Comparison of ENCODE assay signal across 1 cellular context in the genomic region with DNA sequence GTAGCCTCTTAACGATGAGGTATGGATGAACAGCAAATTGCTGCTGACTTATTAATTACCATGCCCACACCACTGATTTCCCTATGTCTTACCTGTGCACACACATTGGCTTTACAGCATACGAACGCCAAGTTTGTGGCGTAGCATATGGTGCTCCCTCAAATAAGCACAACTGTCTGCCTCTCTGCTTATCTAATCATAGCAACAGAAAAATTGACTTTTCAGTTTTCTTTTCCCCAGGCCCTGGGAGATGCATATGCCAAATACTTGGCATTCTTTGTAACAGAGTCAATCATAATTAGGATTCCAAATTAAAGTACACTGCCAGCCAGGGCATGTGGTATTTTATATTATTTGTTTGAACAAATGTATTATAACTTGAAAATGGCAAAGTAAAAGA.
TF ChIP-seq lines count a peak whose summit lies in the region.

No MANE protein-coding gene starts in this region.

TF ChIP-seq in GM23338, 12 proteins besides CTCF, POLR2A, EP300 and RAD21 (continued from another document):
- TF ChIP-seq, protein P1, sequence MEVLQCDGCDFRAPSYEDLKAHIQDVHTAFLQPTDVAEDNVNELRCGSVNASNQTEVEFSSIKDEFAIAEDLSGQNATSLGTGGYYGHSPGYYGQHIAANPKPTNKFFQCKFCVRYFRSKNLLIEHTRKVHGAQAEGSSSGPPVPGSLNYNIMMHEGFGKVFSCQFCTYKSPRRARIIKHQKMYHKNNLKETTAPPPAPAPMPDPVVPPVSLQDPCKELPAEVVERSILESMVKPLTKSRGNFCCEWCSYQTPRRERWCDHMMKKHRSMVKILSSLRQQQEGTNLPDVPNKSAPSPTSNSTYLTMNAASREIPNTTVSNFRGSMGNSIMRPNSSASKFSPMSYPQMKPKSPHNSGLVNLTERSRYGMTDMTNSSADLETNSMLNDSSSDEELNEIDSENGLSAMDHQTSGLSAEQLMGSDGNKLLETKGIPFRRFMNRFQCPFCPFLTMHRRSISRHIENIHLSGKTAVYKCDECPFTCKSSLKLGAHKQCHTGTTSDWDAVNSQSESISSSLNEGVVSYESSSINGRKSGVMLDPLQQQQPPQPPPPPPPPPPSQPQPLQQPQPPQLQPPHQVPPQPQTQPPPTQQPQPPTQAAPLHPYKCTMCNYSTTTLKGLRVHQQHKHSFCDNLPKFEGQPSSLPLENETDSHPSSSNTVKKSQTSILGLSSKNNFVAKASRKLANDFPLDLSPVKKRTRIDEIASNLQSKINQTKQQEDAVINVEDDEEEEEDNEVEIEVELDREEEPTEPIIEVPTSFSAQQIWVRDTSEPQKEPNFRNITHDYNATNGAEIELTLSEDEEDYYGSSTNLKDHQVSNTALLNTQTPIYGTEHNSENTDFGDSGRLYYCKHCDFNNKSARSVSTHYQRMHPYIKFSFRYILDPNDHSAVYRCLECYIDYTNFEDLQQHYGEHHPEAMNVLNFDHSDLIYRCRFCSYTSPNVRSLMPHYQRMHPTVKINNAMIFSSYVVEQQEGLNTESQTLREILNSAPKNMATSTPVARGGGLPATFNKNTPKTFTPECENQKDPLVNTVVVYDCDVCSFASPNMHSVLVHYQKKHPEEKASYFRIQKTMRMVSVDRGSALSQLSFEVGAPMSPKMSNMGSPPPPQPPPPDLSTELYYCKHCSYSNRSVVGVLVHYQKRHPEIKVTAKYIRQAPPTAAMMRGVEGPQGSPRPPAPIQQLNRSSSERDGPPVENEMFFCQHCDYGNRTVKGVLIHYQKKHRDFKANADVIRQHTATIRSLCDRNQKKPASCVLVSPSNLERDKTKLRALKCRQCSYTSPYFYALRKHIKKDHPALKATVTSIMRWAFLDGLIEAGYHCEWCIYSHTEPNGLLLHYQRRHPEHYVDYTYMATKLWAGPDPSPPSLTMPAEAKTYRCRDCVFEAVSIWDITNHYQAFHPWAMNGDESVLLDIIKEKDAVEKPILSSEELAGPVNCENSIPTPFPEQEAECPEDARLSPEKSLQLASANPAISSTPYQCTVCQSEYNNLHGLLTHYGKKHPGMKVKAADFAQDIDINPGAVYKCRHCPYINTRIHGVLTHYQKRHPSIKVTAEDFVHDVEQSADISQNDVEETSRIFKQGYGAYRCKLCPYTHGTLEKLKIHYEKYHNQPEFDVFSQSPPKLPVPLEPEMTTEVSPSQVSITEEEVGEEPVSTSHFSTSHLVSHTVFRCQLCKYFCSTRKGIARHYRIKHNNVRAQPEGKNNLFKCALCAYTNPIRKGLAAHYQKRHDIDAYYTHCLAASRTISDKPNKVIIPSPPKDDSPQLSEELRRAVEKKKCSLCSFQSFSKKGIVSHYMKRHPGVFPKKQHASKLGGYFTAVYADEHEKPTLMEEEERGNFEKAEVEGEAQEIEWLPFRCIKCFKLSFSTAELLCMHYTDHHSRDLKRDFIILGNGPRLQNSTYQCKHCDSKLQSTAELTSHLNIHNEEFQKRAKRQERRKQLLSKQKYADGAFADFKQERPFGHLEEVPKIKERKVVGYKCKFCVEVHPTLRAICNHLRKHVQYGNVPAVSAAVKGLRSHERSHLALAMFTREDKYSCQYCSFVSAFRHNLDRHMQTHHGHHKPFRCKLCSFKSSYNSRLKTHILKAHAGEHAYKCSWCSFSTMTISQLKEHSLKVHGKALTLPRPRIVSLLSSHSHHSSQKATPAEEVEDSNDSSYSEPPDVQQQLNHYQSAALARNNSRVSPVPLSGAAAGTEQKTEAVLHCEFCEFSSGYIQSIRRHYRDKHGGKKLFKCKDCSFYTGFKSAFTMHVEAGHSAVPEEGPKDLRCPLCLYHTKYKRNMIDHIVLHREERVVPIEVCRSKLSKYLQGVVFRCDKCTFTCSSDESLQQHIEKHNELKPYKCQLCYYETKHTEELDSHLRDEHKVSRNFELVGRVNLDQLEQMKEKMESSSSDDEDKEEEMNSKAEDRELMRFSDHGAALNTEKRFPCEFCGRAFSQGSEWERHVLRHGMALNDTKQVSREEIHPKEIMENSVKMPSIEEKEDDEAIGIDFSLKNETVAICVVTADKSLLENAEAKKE (CRISPR knock-in tag; IDR thresholded peaks at IDR 0.05) = no peak
- TF ChIP-seq JUNB (IDR thresholded peaks at IDR 0.05; ENCODE audit: unreplicated experiment) (no peak), EZH2 (IDR thresholded peaks at IDR 0.05; ENCODE audit: low read depth, unreplicated experiment) (no peak), NANOG (IDR thresholded peaks at IDR 0.05; ENCODE audit: borderline replicate concordance) (no peak), EZH2phosphoT487 (IDR thresholded peaks at IDR 0.05; ENCODE audit: unreplicated experiment) (no peak)
- TF ChIP-seq, protein P2, sequence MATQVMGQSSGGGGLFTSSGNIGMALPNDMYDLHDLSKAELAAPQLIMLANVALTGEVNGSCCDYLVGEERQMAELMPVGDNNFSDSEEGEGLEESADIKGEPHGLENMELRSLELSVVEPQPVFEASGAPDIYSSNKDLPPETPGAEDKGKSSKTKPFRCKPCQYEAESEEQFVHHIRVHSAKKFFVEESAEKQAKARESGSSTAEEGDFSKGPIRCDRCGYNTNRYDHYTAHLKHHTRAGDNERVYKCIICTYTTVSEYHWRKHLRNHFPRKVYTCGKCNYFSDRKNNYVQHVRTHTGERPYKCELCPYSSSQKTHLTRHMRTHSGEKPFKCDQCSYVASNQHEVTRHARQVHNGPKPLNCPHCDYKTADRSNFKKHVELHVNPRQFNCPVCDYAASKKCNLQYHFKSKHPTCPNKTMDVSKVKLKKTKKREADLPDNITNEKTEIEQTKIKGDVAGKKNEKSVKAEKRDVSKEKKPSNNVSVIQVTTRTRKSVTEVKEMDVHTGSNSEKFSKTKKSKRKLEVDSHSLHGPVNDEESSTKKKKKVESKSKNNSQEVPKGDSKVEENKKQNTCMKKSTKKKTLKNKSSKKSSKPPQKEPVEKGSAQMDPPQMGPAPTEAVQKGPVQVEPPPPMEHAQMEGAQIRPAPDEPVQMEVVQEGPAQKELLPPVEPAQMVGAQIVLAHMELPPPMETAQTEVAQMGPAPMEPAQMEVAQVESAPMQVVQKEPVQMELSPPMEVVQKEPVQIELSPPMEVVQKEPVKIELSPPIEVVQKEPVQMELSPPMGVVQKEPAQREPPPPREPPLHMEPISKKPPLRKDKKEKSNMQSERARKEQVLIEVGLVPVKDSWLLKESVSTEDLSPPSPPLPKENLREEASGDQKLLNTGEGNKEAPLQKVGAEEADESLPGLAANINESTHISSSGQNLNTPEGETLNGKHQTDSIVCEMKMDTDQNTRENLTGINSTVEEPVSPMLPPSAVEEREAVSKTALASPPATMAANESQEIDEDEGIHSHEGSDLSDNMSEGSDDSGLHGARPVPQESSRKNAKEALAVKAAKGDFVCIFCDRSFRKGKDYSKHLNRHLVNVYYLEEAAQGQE (IDR thresholded peaks at IDR 0.05; ENCODE audit: unreplicated experiment) = no peak
TF ChIP-seq in GM23338: peak in this region for 0.
